In the genomic region with DNA sequence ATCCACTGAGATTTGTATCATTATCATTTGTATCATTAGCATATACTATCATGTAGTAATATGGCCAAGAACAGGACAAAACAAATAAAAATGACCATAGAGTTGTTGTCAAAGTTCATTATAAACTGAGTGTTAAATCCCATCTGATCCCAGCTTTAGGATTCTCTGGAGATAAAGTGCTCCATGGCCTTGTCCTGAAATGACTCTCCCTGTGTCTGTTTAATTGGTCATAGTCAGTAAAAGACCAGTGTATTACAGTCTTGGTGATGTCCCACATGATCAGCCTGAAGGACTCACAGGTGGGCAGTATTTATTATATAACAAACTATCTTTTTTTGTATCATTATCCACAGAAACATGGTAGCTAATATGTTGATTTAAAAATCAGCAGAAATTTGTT, we compare ENCODE assay signal across 4 cellular contexts.
"Had no signal": no experiment of that assay in that cellular context is flagged by ENCODE, and none has a peak within 500 bp of the region (broad histone marks: within the 10 kb centered on the region; RNA-seq: fewer than 3 reads in every experiment).

No MANE protein-coding gene starts in this region.

- ATAC-seq: GM23338 had no signal

- DNase-seq: H9, HCEC 1CT, IMR-90 had no signal

- H3K4me3 ChIP-seq: GM23338 had no signal
